ENCODE assay signal across 9 cellular contexts in the genomic region with DNA sequence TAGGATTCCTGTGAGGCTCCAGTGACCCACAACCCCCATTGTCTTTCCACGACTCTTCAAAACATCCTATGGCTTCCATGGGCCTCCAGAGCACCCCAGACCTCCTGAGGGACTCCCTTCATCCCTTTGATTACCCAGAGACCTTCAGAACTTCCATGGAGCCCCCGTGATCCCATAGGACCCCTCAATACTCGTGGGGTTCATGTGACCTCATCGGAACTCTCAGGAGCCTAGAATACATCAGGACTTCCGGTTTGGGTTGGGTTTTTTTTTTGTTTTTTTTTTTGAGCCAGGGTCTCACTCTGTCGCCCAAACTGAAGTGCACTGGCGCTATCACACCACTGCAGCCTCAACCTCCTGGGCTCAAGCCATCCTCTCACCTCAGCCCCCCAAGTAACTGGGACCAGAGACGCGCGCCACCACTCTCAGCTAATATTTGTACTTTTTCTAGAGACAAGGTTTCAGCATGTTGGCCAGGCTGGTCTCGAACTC. TPM values are rescaled to one million over a fixed set of nuclear protein-coding genes. Genes with fewer than 3 reads are reported as not detected.
A peak's percentile ranks its signal among the peaks of the same experiment; 100 is the strongest.
DNase-seq lines count a peak whose midpoint lies in the region; ATAC-seq, FAIRE-seq and TF ChIP-seq lines count a peak whose summit lies in the region.
"Had no signal": no experiment of that assay in that cellular context is flagged by ENCODE, and none has a peak within 500 bp of the region (broad histone marks: within the 10 kb centered on the region; RNA-seq: fewer than 3 reads in every experiment).

No MANE protein-coding gene starts in this region.

- peaks cover 0 to 2% (median 0%) of the 10 kb centered on the region in 7 donors for H3K9me3 Mint-ChIP-seq in CD14-positive monocyte
- H3K9me3 Mint-ChIP-seq in nephron progenitor cell = no peaks in the 10 kb centered on the region

- peaks cover 0 to 5% (median 0%) of the 10 kb centered on the region in 3 donors for H3K27me3 Mint-ChIP-seq in CD14-positive monocyte (ENCODE audit: low read depth in 3 of 3)
- H3K27me3 Mint-ChIP-seq in nephron progenitor cell (ENCODE audit: low read depth, poor library complexity) = peaks cover 7% of the 10 kb centered on the region

- no peak for ATAC-seq in GM19467 (IDR thresholded peaks at IDR 0.05; ENCODE audit: unreplicated experiment)

- H3K9me2 ChIP-seq in Karpas-422 (replicated peaks; ENCODE audit: insufficient read depth, low read length) = no peaks in the 10 kb centered on the region

- peak overlapping the region; percentile 95 for H3K27ac ChIP-seq in Karpas-422 (ENCODE audit: low read length)
- H3K27ac ChIP-seq in dorsolateral prefrontal cortex = peak overlapping the region; percentile 76 to 100 (median 98)

- no peak for TF ChIP-seq CTCF in CD14-positive monocyte (IDR thresholded peaks at IDR 0.05)
- TF ChIP-seq CTCF in dorsolateral prefrontal cortex (IDR thresholded peaks at IDR 0.05 in 54 of 56, conservative IDR thresholded peaks at IDR 0.05 in 2 of 56; ENCODE audit: low read depth in 1 of 56, partially characterized antibody in 56 of 56) = no peak
- TF ChIP-seq CTCF in nephron progenitor cell (IDR thresholded peaks at IDR 0.05) = no peak
- no peak for TF ChIP-seq CTCF in GM10266 (IDR thresholded peaks at IDR 0.05; ENCODE audit: control insufficient read depth, insufficient read depth, low read depth, missing control alignments)

- H3K4me3 Mint-ChIP-seq in CD14-positive monocyte = peak overlapping the region; percentile 93 to 100
- peak overlapping the region; percentile 93 for H3K4me3 Mint-ChIP-seq in nephron progenitor cell

- H3K4me1 Mint-ChIP-seq in CD14-positive monocyte (peaks cover 30% of the 10 kb centered on the region), nephron progenitor cell (peaks cover 46% of the 10 kb centered on the region)

- H3K4me1 ChIP-seq in Karpas-422 (ENCODE audit: low read length) = peaks cover 32% of the 10 kb centered on the region

- H3K27me3 ChIP-seq in Karpas-422 (ENCODE audit: low read length) = no peaks in the 10 kb centered on the region
- H3K27me3 ChIP-seq in dorsolateral prefrontal cortex = no peaks in the 10 kb centered on the region

- H3K9ac ChIP-seq in Karpas-422 (ENCODE audit: low read length) = peak overlapping the region; percentile 99

- intact Hi-C loops in CD14-positive monocyte (cut with micrococcal nuclease) (loop anchor here (5.0 to 10.0 kb wide), 3 partner anchors 33 to 369 kb away; a partner anchor contains a TSS), dorsolateral prefrontal cortex (cut with DNase I) (loop anchor here (2.0 to 5.0 kb wide), 4 partner anchors 19 to 43 kb away; a partner anchor contains a TSS)

- peak overlapping the region; percentile 99 for H3K4me2 ChIP-seq in Karpas-422 (ENCODE audit: low read depth, low read length, poor library complexity, severe bottlenecking)

- H3K79me2 ChIP-seq in Karpas-422 (ENCODE audit: low read length) = peaks cover 50% of the 10 kb centered on the region

- H2AFZ ChIP-seq in Karpas-422 (ENCODE audit: low read length) = no peak overlapping the region

- H3K27ac Mint-ChIP-seq in CD14-positive monocyte (peak overlapping the region; percentile 99 to 100 (median 100)), nephron progenitor cell (peak overlapping the region; percentile 99)

- H3K36me3 Mint-ChIP-seq in CD14-positive monocyte = peaks cover 32 to 44% of the 10 kb centered on the region in 2 donors
- H3K36me3 Mint-ChIP-seq in nephron progenitor cell (ENCODE audit: low read depth) = peaks cover 38% of the 10 kb centered on the region

- H3K4me3 ChIP-seq in Karpas-422 (ENCODE audit: low read length) (peak overlapping the region; percentile 96), dorsolateral prefrontal cortex (peak overlapping the region; percentile 41 to 98 (median 82))

- H3K36me3 ChIP-seq in Karpas-422 (ENCODE audit: insufficient read depth, low read length) = peaks cover 21% of the 10 kb centered on the region; the same call in 1 of the 2 replicates

- H3K9me3 ChIP-seq in Karpas-422 (ENCODE audit: low read length) = no peaks in the 10 kb centered on the region

- DNase-seq in CD14-positive monocyte (ENCODE audit: low spot score) (no peak), Karpas-422 (peak; percentile 83), dorsolateral prefrontal cortex (no peak), nephron progenitor cell (no peak), D341Med (ENCODE audit: low spot score) (no peak), GM12891 (ENCODE audit: insufficient read length, low spot score) (no peak), GM10266 (ENCODE audit: extremely low spot score) (no peak)

- no peak for TF ChIP-seq POLR2A in GM12891 (IDR thresholded peaks at IDR 0.05; ENCODE audit: low read depth, low read length)

- FAIRE-seq in GM12891 (lab: Jason Lieb, UNC) = no peak

- H4K20me1 ChIP-seq in Karpas-422 (ENCODE audit: insufficient read depth, low read depth, low read length) = no peaks in the 10 kb centered on the region

TF ChIP-seq in GM12891, 5 proteins besides CTCF, POLR2A, EP300 and RAD21:
- TF ChIP-seq SPI1 (IDR thresholded peaks at IDR 0.05; ENCODE audit: low read depth, low read length) = no peak
- no peak for TF ChIP-seq TAF1 (IDR thresholded peaks at IDR 0.05; ENCODE audit: low read depth, low read length)
- TF ChIP-seq POLR2AphosphoS5 (IDR thresholded peaks at IDR 0.05; ENCODE audit: low read depth, low read length) = no peak
- no peak for TF ChIP-seq POU2F2 (IDR thresholded peaks at IDR 0.05; ENCODE audit: low read depth, low read length)
- no peak for TF ChIP-seq PAX5 (IDR thresholded peaks at IDR 0.05; ENCODE audit: insufficient read depth, low read length, severe bottlenecking)

RNA-seq across cellular contexts. Expression of a gene that starts 0.8 kb away (rescaled TPM):
- 10 to 100 TPM; 30.8 to 39.5 TPM for polyA plus RNA-seq in CD14-positive monocyte
- 15.9 and 83.3 TPM in 2 replicates for total RNA-seq in Karpas-422 (2014; rRNA removed; shearing (Covaris generic); ENCODE audit: low replicate concordance)
- 10 to 100 TPM in 43 of 120 experiments, 1 to 10 TPM in 77; 3.7 to 20.5 (median 9.1) TPM for total RNA-seq in dorsolateral prefrontal cortex
- 13.7 TPM for polyA plus RNA-seq in GM12891 (2012; ENCODE audit: low read depth, missing spikeins)

RNA-seq across cellular contexts. Expression of a gene that starts 2.2 kb away (rescaled TPM):
- 10 to 100 TPM; 62.3 to 83.9 TPM for polyA plus RNA-seq in CD14-positive monocyte
- total RNA-seq in Karpas-422 (2014; rRNA removed; shearing (Covaris generic); ENCODE audit: low replicate concordance) = 163 and 223 TPM in 2 replicates
- total RNA-seq in dorsolateral prefrontal cortex = 100 to 1,000 TPM in 1 of 120 experiments, 10 to 100 TPM in 119; 48.9 to 115 (median 70.7) TPM
- 116 TPM for polyA plus RNA-seq in GM12891 (2012; ENCODE audit: low read depth, missing spikeins)

RNA-seq across cellular contexts. Expression of a gene that starts 12.5 kb away (rescaled TPM):
- under 1 TPM in 1 of 2 donors, not detected in 1; 0.09 TPM for polyA plus RNA-seq in CD14-positive monocyte
- total RNA-seq in Karpas-422 (2014; rRNA removed; shearing (Covaris generic); ENCODE audit: low replicate concordance) = 0.47 and 0.63 TPM in 2 replicates
- 100 to 1,000 TPM; 143 to 695 (median 467) TPM for total RNA-seq in dorsolateral prefrontal cortex
- polyA plus RNA-seq in GM12891 (2012; ENCODE audit: low read depth, missing spikeins) = 0.09 TPM

RNA-seq across cellular contexts. Expression of a gene that starts 20.2 kb away (rescaled TPM):
- polyA plus RNA-seq in CD14-positive monocyte = 1 to 10 TPM; 5.0 to 6.9 TPM
- 18.8 and 19.3 TPM in 2 replicates for total RNA-seq in Karpas-422 (2014; rRNA removed; shearing (Covaris generic); ENCODE audit: low replicate concordance)
- 10 to 100 TPM in 2 of 120 experiments, 1 to 10 TPM in 118; 1.7 to 11.9 (median 4.6) TPM for total RNA-seq in dorsolateral prefrontal cortex
- polyA plus RNA-seq in GM12891 (2012; ENCODE audit: low read depth, missing spikeins) = 6.8 TPM

RNA-seq across cellular contexts. Expression of a gene that starts 28.6 kb away (rescaled TPM):
- not detected for polyA plus RNA-seq in CD14-positive monocyte
- 0.18 and 0.34 TPM in 2 replicates for total RNA-seq in Karpas-422 (2014; rRNA removed; shearing (Covaris generic); ENCODE audit: low replicate concordance)
- total RNA-seq in dorsolateral prefrontal cortex = under 1 TPM in 9 of 120 experiments, not detected in 111; 0.26 to 0.44 (median 0.36) TPM
- polyA plus RNA-seq in GM12891 (2012; ENCODE audit: low read depth, missing spikeins) = not detected
- total RNA-seq: H4 had no signal

Comparison
In these comparisons a context has a peak if more than half of its experiments do, and no peak if none do; other contexts are left out.
1. RNA of a gene that starts 12.5 kb away (total RNA-seq): 143 to 695 TPM in dorsolateral prefrontal cortex; 0.47 to 0.63 TPM in Karpas-422; every median in the first group is over 10 times any median in the second.